11 cellular contexts compared by ENCODE assay signal in the genomic region with DNA sequence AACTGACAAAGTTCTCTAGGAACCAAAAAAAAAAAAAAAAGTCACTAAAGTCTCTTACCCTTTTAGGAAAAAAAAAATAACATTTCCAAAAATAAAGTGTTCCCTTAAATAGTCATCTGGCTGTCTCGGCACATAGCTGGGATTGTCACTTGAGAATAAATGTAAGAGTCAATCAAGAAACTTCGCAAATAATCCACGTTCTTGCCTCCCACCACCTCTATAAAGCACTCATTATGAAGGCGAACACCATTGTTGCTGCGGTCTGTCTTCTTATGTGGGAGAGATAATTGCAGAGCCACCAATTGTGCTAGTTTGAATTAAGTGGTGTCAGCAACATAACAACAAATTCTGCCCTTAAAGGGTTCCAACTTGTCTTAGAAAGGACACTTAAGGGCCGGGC.
"Had no signal": no experiment of that assay in that cellular context is flagged by ENCODE, and none has a peak within 500 bp of the region (broad histone marks: within the 10 kb centered on the region; RNA-seq: fewer than 3 reads in every experiment).

No MANE protein-coding gene starts in this region.

- H3K36me3 ChIP-seq: HAP-1 had no signal

- H3K27ac Mint-ChIP-seq: GM23338, H9, HFFc6 had no signal

- H3K27ac ChIP-seq: GM23248 had no signal

- DNase-seq: GM23248, GOT3, H7, H9, HCEC 1CT, HFFc6 had no signal

- ATAC-seq: GM23338, HCT116 had no signal

- H3K4me3 Mint-ChIP-seq: GM23338, H9, HFFc6 had no signal

- H3K4me3 ChIP-seq: GM23248, GM23338, HAP-1 had no signal

- FAIRE-seq: H1, H54 had no signal

- H3K4me1 ChIP-seq: HAP-1 had no signal

- H3K9me3 ChIP-seq: HAP-1 had no signal
